Comparison of ENCODE assay signal across 9 cellular contexts in the genomic region with DNA sequence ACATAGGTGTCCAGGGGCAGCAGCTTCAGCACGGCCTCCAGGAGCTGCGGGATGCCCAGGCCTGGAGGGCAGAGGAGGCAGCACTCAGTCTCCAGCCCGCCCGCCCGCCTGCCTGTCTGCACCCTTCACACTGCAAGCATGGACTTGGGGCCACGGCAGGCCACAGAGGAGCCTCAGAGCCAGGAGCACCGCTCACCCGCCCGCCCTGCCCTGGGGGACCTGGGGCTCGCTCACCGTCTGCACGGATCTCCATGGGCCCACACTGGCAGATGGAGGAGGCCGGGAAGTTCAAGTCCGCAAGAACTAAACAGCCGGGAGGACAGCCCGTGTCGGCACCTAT. TPM values are rescaled to one million over a fixed set of nuclear protein-coding genes. Genes with fewer than 3 reads are reported as not detected.
DNase-seq lines count a peak whose midpoint lies in the region; ATAC-seq, FAIRE-seq and TF ChIP-seq lines count a peak whose summit lies in the region.
"Had no signal": no experiment of that assay in that cellular context is flagged by ENCODE, and none has a peak within 500 bp of the region (broad histone marks: within the 10 kb centered on the region; RNA-seq: fewer than 3 reads in every experiment).

No MANE protein-coding gene starts in this region.

- TF ChIP-seq POLR2A in lower leg skin (IDR thresholded peaks at IDR 0.05) (no peak), tibial nerve (IDR thresholded peaks at IDR 0.05) (no peak)

- no peak for DNase-seq in activated T-cell treated with anti-CD3 and anti-CD28 coated beads, Interleukin-2, amount 50 U/mL, for 72 hours
- DNase-seq in activated T-cell treated with anti-CD3 and anti-CD28 coated beads for 4 hours (no peak), astrocyte (ENCODE audit: low read depth) (no peak), lower leg skin (ENCODE audit: low spot score in 2 of 2) (no peak), tibial nerve (ENCODE audit: low spot score in 2 of 2) (no peak), NCI-H187 treated with DMSO at 0.1 percent for 48 hours (lab: John Stamatoyannopoulos, UW) (no peak), SKM-1 (lab: John Stamatoyannopoulos, UW; ENCODE audit: unreplicated experiment) (no peak), DMS114 treated with DMSO at 0.1 percent for 48 hours (lab: John Stamatoyannopoulos, UW; ENCODE audit: unreplicated experiment) (no peak)

- H2AFZ ChIP-seq in astrocyte (ENCODE audit: low read depth, low read length), result peak overlapping the region; percentile 87

- H3K36me3 ChIP-seq in astrocyte (ENCODE audit: insufficient read depth, low read length), result no peaks in the 10 kb centered on the region
- peaks cover 0 to 27% (median 0%) of the 10 kb centered on the region in 3 donors for H3K36me3 ChIP-seq in tibial nerve

- H4K20me1 ChIP-seq in astrocyte (ENCODE audit: insufficient read depth, low read length), result peaks cover 8% of the 10 kb centered on the region

- H3K4me3 ChIP-seq in astrocyte (ENCODE audit: insufficient read depth, low read depth, low read length) (peak overlapping the region; percentile 57), lower leg skin (ENCODE audit: low read depth, poor library complexity, severe bottlenecking) (peak overlapping the region; percentile 28), tibial nerve (peak overlapping the region; percentile 45 to 84 (median 77))

- no peaks in the 10 kb centered on the region for H3K9me3 ChIP-seq in astrocyte (ENCODE audit: insufficient read depth, low read depth, low read length)
- peaks cover 0 to 8% (median 0%) of the 10 kb centered on the region in 4 donors for H3K9me3 ChIP-seq in tibial nerve

- H3K27ac ChIP-seq in astrocyte (ENCODE audit: low read depth, low read length) (no peak overlapping the region), tibial nerve (peak overlapping the region in 3 of 4 donors; percentile 83 to 91 (median 91))

- H3K27me3 ChIP-seq in astrocyte (ENCODE audit: insufficient read depth, low read length), result no peaks in the 10 kb centered on the region
- no peaks in the 10 kb centered on the region for H3K27me3 ChIP-seq in tibial nerve

- TF ChIP-seq EP300 in tibial nerve (IDR thresholded peaks at IDR 0.05), result no peak

- no peaks in the 10 kb centered on the region for H3K9me3 Mint-ChIP-seq in activated T-cell treated with anti-CD3 and anti-CD28 coated beads, Interleukin-2, amount 50 U/mL, for 72 hours
- no peaks in the 10 kb centered on the region for H3K9me3 Mint-ChIP-seq in astrocyte (ENCODE audit: unreplicated experiment)

- TF ChIP-seq CTCF in astrocyte (IDR thresholded peaks at IDR 0.05; ENCODE audit: insufficient read depth, low read depth, low read length) (no peak), lower leg skin (IDR thresholded peaks at IDR 0.05) (no peak), tibial nerve (IDR thresholded peaks at IDR 0.05) (no peak)

- H3K4me3 Mint-ChIP-seq in activated T-cell treated with anti-CD3 and anti-CD28 coated beads, Interleukin-2, amount 50 U/mL, for 72 hours, result peak overlapping the region; percentile 79 to 83
- H3K4me3 Mint-ChIP-seq in astrocyte (ENCODE audit: unreplicated experiment), result peak overlapping the region; percentile 78

- no peaks in the 10 kb centered on the region for H3K36me3 Mint-ChIP-seq in activated T-cell treated with anti-CD3 and anti-CD28 coated beads, Interleukin-2, amount 50 U/mL, for 72 hours (ENCODE audit: insufficient read depth in 2 of 2)
- H3K36me3 Mint-ChIP-seq in astrocyte (ENCODE audit: low read depth, unreplicated experiment), result peaks cover under 1% of the 10 kb centered on the region

- FAIRE-seq in astrocyte (lab: Jason Lieb, UNC), result no peak

- ATAC-seq in activated T-cell treated with anti-CD3 and anti-CD28 coated beads, Interleukin-2, amount 50 U/mL, for 72 hours (replicated peaks in 1 of 2), result no peak

- peak overlapping the region; percentile 73 for H3K9ac ChIP-seq in astrocyte (ENCODE audit: low read length)

- no peak overlapping the region for H3K27ac Mint-ChIP-seq in activated T-cell treated with anti-CD3 and anti-CD28 coated beads, Interleukin-2, amount 50 U/mL, for 72 hours
- H3K27ac Mint-ChIP-seq in astrocyte (ENCODE audit: unreplicated experiment), result no peak overlapping the region

- intact Hi-C loops in lower leg skin (cut with DNase I; ENCODE audit: low total_unique reads), result no loop called here

- peaks cover 5% of the 10 kb centered on the region for H3K79me2 ChIP-seq in astrocyte (ENCODE audit: insufficient read depth, low read length)

- peaks cover 11% of the 10 kb centered on the region for H3K4me1 Mint-ChIP-seq in activated T-cell treated with anti-CD3 and anti-CD28 coated beads, Interleukin-2, amount 50 U/mL, for 72 hours (ENCODE audit: low read depth)
- no peaks in the 10 kb centered on the region for H3K4me1 Mint-ChIP-seq in astrocyte (ENCODE audit: low read depth, unreplicated experiment)

- H3K4me2 ChIP-seq in astrocyte (ENCODE audit: low read length), result peak overlapping the region; percentile 85

- no peaks in the 10 kb centered on the region for H3K27me3 Mint-ChIP-seq in activated T-cell treated with anti-CD3 and anti-CD28 coated beads, Interleukin-2, amount 50 U/mL, for 72 hours (ENCODE audit: low read depth)
- H3K27me3 Mint-ChIP-seq in astrocyte (ENCODE audit: low read depth, unreplicated experiment), result no peaks in the 10 kb centered on the region

- 29% methylated on average over 8 of the region's 17 CpGs; no CpG with 5 or more reads in 1 of the 2 donors for WGBS in lower leg skin, 2 donors
- 8 to 15% methylated on average over 4 to 7 of the region's 17 CpGs for WGBS in tibial nerve, 2 donors

- peaks cover 9% of the 10 kb centered on the region for H3K4me1 ChIP-seq in astrocyte (ENCODE audit: insufficient read depth, low read length)
- peaks cover 0 to 29% (median 11%) of the 10 kb centered on the region in 4 donors for H3K4me1 ChIP-seq in tibial nerve

RNA-seq across cellular contexts. Expression of a gene that starts 0.9 kb away (rescaled TPM):
- total RNA-seq in activated T-cell treated with anti-CD3 and anti-CD28 coated beads, Interleukin-2, amount 50 U/mL, for 72 hours, result 10 to 100 TPM; 14.9 to 17.1 TPM
- total RNA-seq in astrocyte, result 28.8 and 29.3 TPM in 2 replicates
- total RNA-seq in lower leg skin, result 10 to 100 TPM; 11.1 to 15.8 (median 15.0) TPM
- 10 to 100 TPM; 44.1 to 59.4 (median 49.3) TPM for total RNA-seq in tibial nerve

RNA-seq across cellular contexts. Expression of a gene that starts 9.8 kb away (rescaled TPM):
- total RNA-seq in activated T-cell treated with anti-CD3 and anti-CD28 coated beads, Interleukin-2, amount 50 U/mL, for 72 hours, result not detected
- not detected in 2 replicates for total RNA-seq in astrocyte
- total RNA-seq in lower leg skin, result not detected
- 10 to 100 TPM in 3 of 4 donors, 1 to 10 TPM in 1; 9.8 to 29.4 (median 16.6) TPM for total RNA-seq in tibial nerve
- total RNA-seq: HT1080 had no signal

RNA-seq across cellular contexts. Expression of a gene that starts 16.2 kb away (rescaled TPM):
- total RNA-seq in activated T-cell treated with anti-CD3 and anti-CD28 coated beads, Interleukin-2, amount 50 U/mL, for 72 hours, result 10 to 100 TPM; 47.2 to 53.1 TPM
- total RNA-seq in astrocyte (81.0 and 90.9 TPM in 2 replicates), lower leg skin (10 to 100 TPM; 40.0 to 85.7 (median 61.8) TPM), tibial nerve (100 to 1,000 TPM in 1 of 4 donors, 10 to 100 TPM in 3; 70.5 to 104 (median 76.4) TPM)

RNA-seq across cellular contexts. Expression of a gene that starts 20.2 kb away (rescaled TPM):
- total RNA-seq in activated T-cell treated with anti-CD3 and anti-CD28 coated beads, Interleukin-2, amount 50 U/mL, for 72 hours, result under 1 TPM in 1 of 2 donors, not detected in 1; 0.09 TPM
- total RNA-seq in astrocyte, result 0.77 and 1.1 TPM in 2 replicates
- total RNA-seq in lower leg skin, result not detected
- 1 to 10 TPM in 2 of 4 donors, under 1 TPM in 1, not detected in 1; 0.60 to 4.4 (median 1.2) TPM for total RNA-seq in tibial nerve

RNA-seq across cellular contexts. Expression of a gene that starts 22.1 kb away (rescaled TPM):
- total RNA-seq in activated T-cell treated with anti-CD3 and anti-CD28 coated beads, Interleukin-2, amount 50 U/mL, for 72 hours, result 10 to 100 TPM; 12.4 to 13.8 TPM
- total RNA-seq in astrocyte (6.9 and 7.9 TPM in 2 replicates), lower leg skin (10 to 100 TPM in 3 of 4 donors, 1 to 10 TPM in 1; 8.1 to 21.8 (median 14.4) TPM), tibial nerve (10 to 100 TPM; 15.3 to 26.7 (median 18.4) TPM)

Comparison
In these comparisons a context has a peak if more than half of its experiments do, and no peak if none do; other contexts are left out.
1. RNA of a gene that starts 9.8 kb away (total RNA-seq): 9.8 to 29.4 TPM in tibial nerve; not detected in activated T-cell treated with anti-CD3 and anti-CD28 coated beads, Interleukin-2, amount 50 U/mL, for 72 hours, not detected in astrocyte and not detected in lower leg skin; every median in the first group is over 4 times any median in the second.
2. Peak in every context shown above with its lines, with median percentiles within 50 percentile points of each other: H3K4me3 ChIP-seq.